8 cellular contexts compared by ENCODE assay signal in genomic region chr5:78985407-78986223, GRCh38. TPM values are rescaled to one million over a fixed set of nuclear protein-coding genes. Genes with fewer than 3 reads are reported as not detected.
A peak's percentile ranks its signal among the peaks of the same experiment; 100 is the strongest.
DNase-seq lines count a peak whose midpoint lies in the region; ATAC-seq and TF ChIP-seq lines count a peak whose summit lies in the region.

No MANE protein-coding gene starts in this region.

- no peaks in the 10 kb centered on the region for H3K27me3 Mint-ChIP-seq in osteocyte (ENCODE audit: unreplicated experiment)

- TF ChIP-seq CTCF in Peyer's patch (IDR thresholded peaks at IDR 0.05) (no peak), gastroesophageal sphincter (IDR thresholded peaks at IDR 0.05) (no peak), osteocyte (IDR thresholded peaks at IDR 0.05) (no peak)

- H3K9me3 Mint-ChIP-seq in osteocyte (ENCODE audit: unreplicated experiment), result no peaks in the 10 kb centered on the region

- H3K4me2 ChIP-seq in BLaER1, result peak overlapping the region; percentile 88

- H3K27me3 ChIP-seq in BLaER1 (no peaks in the 10 kb centered on the region), Peyer's patch (no peaks in the 10 kb centered on the region), gastroesophageal sphincter (no peaks in the 10 kb centered on the region)

- ATAC-seq in HG03378 (IDR thresholded peaks at IDR 0.05; ENCODE audit: unreplicated experiment) (peak; percentile 56), gastroesophageal sphincter (peak; percentile 5)

- peak overlapping the region; percentile 91 for H3K9ac ChIP-seq in BLaER1

- no peaks in the 10 kb centered on the region for H3K36me3 ChIP-seq in BLaER1
- H3K36me3 ChIP-seq in Peyer's patch, result no peaks in the 10 kb centered on the region
- no peaks in the 10 kb centered on the region for H3K36me3 ChIP-seq in gastroesophageal sphincter
- H3K36me3 ChIP-seq in urinary bladder (ENCODE audit: insufficient read depth), result no peaks in the 10 kb centered on the region

- WGBS in gastroesophageal sphincter (ENCODE audit: low coverage in 1 of 2), 2 donors, result 3 to 19% methylated on average over 10 to 13 of the region's 27 CpGs
- WGBS in urinary bladder, result 3% methylated on average over 27 of the region's 27 CpGs

- H3K9me3 ChIP-seq in BLaER1 (no peaks in the 10 kb centered on the region), Peyer's patch (no peaks in the 10 kb centered on the region), gastroesophageal sphincter (no peaks in the 10 kb centered on the region)

- H3K27ac Mint-ChIP-seq in osteocyte (ENCODE audit: unreplicated experiment), result peak overlapping the region; percentile 89

- H3K4me1 Mint-ChIP-seq in osteocyte (ENCODE audit: unreplicated experiment), result peaks cover 31% of the 10 kb centered on the region

- H3K4me3 ChIP-seq in BLaER1, result peak overlapping the region; percentile 86
- peak overlapping the region; percentile 75 to 97 (median 88) for H3K4me3 ChIP-seq in Peyer's patch
- H3K4me3 ChIP-seq in gastroesophageal sphincter, result peak overlapping the region; percentile 60 to 97
- H3K4me3 ChIP-seq in urinary bladder (ENCODE audit: low read depth, low read length), result peak overlapping the region; percentile 91

- H3K27ac ChIP-seq in BLaER1 (peak overlapping the region; percentile 93), Peyer's patch (peak overlapping the region; percentile 94 to 99 (median 96)), gastroesophageal sphincter (peak overlapping the region; percentile 84 to 100 (median 98)), urinary bladder (ENCODE audit: low read depth) (peak overlapping the region; percentile 98)

- DNase-seq in GM19238 (ENCODE audit: insufficient read length, low spot score) (peak; percentile 52), Peyer's patch (peak in 2 of 3 donors; percentile 66 to 72), osteocyte (ENCODE audit: extremely low spot score, unreplicated experiment) (no peak)
- DNase-seq in activated T-helper 9 cell treated with anti-CD3 and anti-CD28 coated beads, Interleukin-2, amount 50 U/mL, for 16 hours (ENCODE audit: low read depth), result peak; percentile 43

- TF ChIP-seq POLR2A in Peyer's patch (IDR thresholded peaks at IDR 0.05) (no peak), gastroesophageal sphincter (IDR thresholded peaks at IDR 0.05) (no peak)

- no peak for TF ChIP-seq EP300 in gastroesophageal sphincter (IDR thresholded peaks at IDR 0.05)

- no peaks in the 10 kb centered on the region for H3K36me3 Mint-ChIP-seq in osteocyte (ENCODE audit: unreplicated experiment)

- no peaks in the 10 kb centered on the region for H4K20me1 ChIP-seq in BLaER1

- peak overlapping the region; percentile 82 for H3K4me3 Mint-ChIP-seq in osteocyte (ENCODE audit: unreplicated experiment)

- H3K4me1 ChIP-seq in BLaER1, result peaks cover 23% of the 10 kb centered on the region
- H3K4me1 ChIP-seq in Peyer's patch, result peaks cover 0 to 8% (median 0%) of the 10 kb centered on the region in 4 donors
- peaks cover 3 to 46% (median 8%) of the 10 kb centered on the region in 3 donors for H3K4me1 ChIP-seq in gastroesophageal sphincter
- H3K4me1 ChIP-seq in urinary bladder (ENCODE audit: insufficient read depth), result peaks cover 2% of the 10 kb centered on the region

RNA-seq across cellular contexts. Expression of gene ARSB, which starts 0.5 kb away (rescaled TPM):
- total RNA-seq in Peyer's patch (10 to 100 TPM in 1 of 4 donors, 1 to 10 TPM in 3; 4.2 to 10.7 (median 7.3) TPM), gastroesophageal sphincter (100 to 1,000 TPM in 1 of 4 donors, 10 to 100 TPM in 3; 23.0 to 109 (median 52.6) TPM), osteocyte (34.9 and 36.0 TPM in 2 replicates), urinary bladder (27.0 TPM)
- polyA plus RNA-seq in urinary bladder, result 7.6 TPM
